28 cellular contexts compared by ENCODE assay signal in the genomic region with DNA sequence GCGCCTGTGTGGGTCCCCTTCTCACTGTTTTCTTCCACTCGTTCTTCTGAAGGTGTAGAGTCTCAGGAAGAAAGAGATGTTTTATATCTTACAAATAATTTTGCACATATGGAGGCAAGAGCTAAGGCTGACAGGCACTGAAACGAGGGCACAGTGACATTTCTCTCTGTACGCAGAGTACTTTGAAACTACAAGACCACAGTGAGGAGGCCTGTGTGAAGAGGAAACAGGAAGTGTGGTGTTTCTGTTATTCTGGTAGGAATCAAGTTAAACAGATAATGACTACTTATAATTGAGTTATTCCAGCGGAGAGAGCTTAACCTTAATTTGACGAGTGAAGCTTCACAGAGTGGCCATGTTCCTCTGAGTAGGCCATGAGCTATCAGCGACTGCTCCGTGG. TPM values are rescaled to one million over a fixed set of nuclear protein-coding genes. Genes with fewer than 3 reads are reported as not detected.
"Had no signal": no experiment of that assay in that cellular context is flagged by ENCODE, and none has a peak within 500 bp of the region (broad histone marks: within the 10 kb centered on the region; RNA-seq: fewer than 3 reads in every experiment).

No MANE protein-coding gene starts in this region.

- H3K9ac ChIP-seq: neural progenitor cell, parathyroid adenoma had no signal

- H3K4me1 ChIP-seq: parathyroid adenoma had no signal

- H3K4me3 ChIP-seq: dorsolateral prefrontal cortex, esophagus muscularis mucosa, gastroesophageal sphincter, heart left ventricle, hepatocyte, left lung, mucosa of descending colon, neural progenitor cell, right atrium auricular region, smooth muscle cell, stomach, thyroid gland, vagina had no signal

- H3K79me2 ChIP-seq: hepatocyte, parathyroid adenoma had no signal

- H2AFZ ChIP-seq: hepatocyte, neural progenitor cell, parathyroid adenoma had no signal

- H3K27ac ChIP-seq: dorsolateral prefrontal cortex, esophagus muscularis mucosa, foreskin keratinocyte, gastroesophageal sphincter, heart left ventricle, hepatocyte, left lung, neural progenitor cell, parathyroid adenoma, right atrium auricular region, stomach, thyroid gland, vagina had no signal

- H3K9me3 ChIP-seq: esophagus muscularis mucosa, left lung, mucosa of descending colon, right atrium auricular region, thyroid gland, vagina had no signal

- DNase-seq: dorsolateral prefrontal cortex; effector CD4-positive, alpha-beta T cell; endodermal cell; foreskin keratinocyte; heart left ventricle; left cardiac atrium; left lung; mesenchymal stem cell; mucosa of descending colon; naive B cell; stimulated activated CD4-positive, alpha-beta T cell treated with anti-CD3 and anti-CD28 coated beads, Interleukin-12 subunit alpha, Interleukin-12 subunit beta, amount 100 ng/mL, for 4 hours; stimulated activated CD4-positive, alpha-beta T cell treated with anti-CD3 and anti-CD28 coated beads, Interleukin-1b, Interleukin-23, amount 100 ng/mL, for 48 hours; stimulated activated CD4-positive, alpha-beta T cell treated with anti-CD3 and anti-CD28 coated beads, Interleukin-4, amount 100 ng/mL, for 1 hour; stimulated activated CD8-positive, alpha-beta memory T cell treated with anti-CD3 and anti-CD28 coated beads, Interleukin-4, amount 100 ng/mL, for 48 hours; stimulated activated naive CD4-positive, alpha-beta T cell treated with Interleukin-2 at 50 U/mL for 16 hours; stomach; thyroid gland; trophoblast cell had no signal

- H3K4me2 ChIP-seq: hepatocyte, neural progenitor cell, smooth muscle cell had no signal

- H3K36me3 ChIP-seq: esophagus muscularis mucosa, gastroesophageal sphincter, heart left ventricle, left lung, neural progenitor cell, right atrium auricular region, stomach, thyroid gland, vagina had no signal

RNA-seq across cellular contexts. Expression of gene CDH4, which starts 4.8 kb away (rescaled TPM):
- total RNA-seq: natural killer cell treated with Interleukin-12 subunit alpha and Interleukin-12 subunit beta and Interleukin-15 and Interleukin-18, amount 100 ng/mL, for 72 hours; subcutaneous adipose tissue had no signal
